27 cellular contexts compared by ENCODE assay signal in the genomic region with DNA sequence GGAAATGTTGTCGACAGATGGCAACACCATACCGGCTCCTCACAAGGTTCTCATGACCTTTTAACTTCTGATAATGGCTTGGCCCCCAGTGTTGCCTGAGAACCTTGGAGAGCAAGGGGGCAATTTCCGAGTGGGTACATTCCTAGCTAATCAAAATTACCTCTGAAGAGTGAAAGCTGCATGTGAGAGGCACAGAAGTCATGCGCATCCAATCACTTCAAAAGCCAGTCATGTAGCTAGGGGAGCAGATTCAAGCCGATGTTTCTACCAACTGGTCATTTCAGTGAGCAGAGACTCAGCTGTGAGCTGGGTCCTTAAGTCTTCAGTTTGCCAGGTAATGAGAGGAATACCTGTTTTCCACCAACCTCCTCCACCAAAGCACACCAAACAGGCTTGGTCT.
"Had no signal": no experiment of that assay in that cellular context is flagged by ENCODE, and none has a peak within 500 bp of the region (broad histone marks: within the 10 kb centered on the region; RNA-seq: fewer than 3 reads in every experiment).

No MANE protein-coding gene starts in this region.

- H3K9me3 ChIP-seq: colonic mucosa, esophagus squamous epithelium, gastrocnemius medialis, heart right ventricle, left lung, lower lobe of right lung, mucosa of descending colon had no signal

- H3K4me3 ChIP-seq: colonic mucosa, esophagus squamous epithelium, gastrocnemius medialis, heart right ventricle, left lung, lower lobe of right lung, mucosa of descending colon had no signal

- H3K4me1 ChIP-seq: colonic mucosa, gastrocnemius medialis, left lung, lower lobe of right lung had no signal

- H3K36me3 ChIP-seq: colonic mucosa, esophagus squamous epithelium, gastrocnemius medialis, heart right ventricle, left lung, lower lobe of right lung had no signal

- FAIRE-seq: endometrium, islet of Langerhans, keratinocyte had no signal

- H3K4me3 Mint-ChIP-seq: dendritic cell treated with granulocyte-macrophage colony-stimulating factor and Interleukin-4, amounts not matched to agents 40 ng/mL and 50 ng/mL, for 4 days; effector memory CD8-positive, alpha-beta T cell; endodermal cell; mesothelial cell of epicardium; naive B cell had no signal

- H3K27me3 ChIP-seq: colonic mucosa, left lung had no signal

- ATAC-seq: effector memory CD8-positive, alpha-beta T cell; esophagus mucosa; gastrocnemius medialis; heart right ventricle; left cardiac atrium; left ventricle myocardium superior; mucosa of descending colon had no signal

- H3K27ac Mint-ChIP-seq: dendritic cell treated with granulocyte-macrophage colony-stimulating factor and Interleukin-4, amounts not matched to agents 40 ng/mL and 50 ng/mL, for 4 days; effector memory CD8-positive, alpha-beta T cell; endodermal cell; mesothelial cell of epicardium; naive B cell had no signal

- DNase-seq: colonic mucosa; cortex of kidney; effector CD8-positive, alpha-beta T cell; effector memory CD8-positive, alpha-beta T cell; endodermal cell; erythroblast; esophagus squamous epithelium; foreskin fibroblast; gastrocnemius medialis; glutamatergic neuron; head of caudate nucleus; heart right ventricle; hippocampal formation; left cardiac atrium; left lung; left ventricle myocardium superior; lower lobe of right lung; mesenchymal stem cell; mucosa of descending colon; naive B cell had no signal

- H3K36me3 Mint-ChIP-seq: mesothelial cell of epicardium, naive B cell had no signal

- H3K27ac ChIP-seq: colonic mucosa, epithelial cell of prostate, esophagus squamous epithelium, gastrocnemius medialis, heart right ventricle, left lung, lower lobe of right lung had no signal

- H3K9me3 Mint-ChIP-seq: dendritic cell treated with granulocyte-macrophage colony-stimulating factor and Interleukin-4, amounts not matched to agents 40 ng/mL and 50 ng/mL, for 4 days; effector memory CD8-positive, alpha-beta T cell; endodermal cell; mesothelial cell of epicardium had no signal
